Comparison of ENCODE assay signal across 21 cellular contexts in genomic region chr12:53516758-53517455, GRCh38. TPM values are rescaled to one million over a fixed set of nuclear protein-coding genes. Genes with fewer than 3 reads are reported as not detected.
"Had no signal": no experiment of that assay in that cellular context is flagged by ENCODE, and none has a peak within 500 bp of the region (broad histone marks: within the 10 kb centered on the region; RNA-seq: fewer than 3 reads in every experiment).

No MANE protein-coding gene starts in this region.

- H3K27me3 Mint-ChIP-seq: activated CD4-positive, alpha-beta memory T cell treated with anti-CD3 and anti-CD28 coated beads, Interleukin-2, amount 10 ng/mL, durations not matched to agents 7 days and 5 days; activated CD8-positive, alpha-beta memory T cell treated with anti-CD3 and anti-CD28 coated beads, Interleukin-2, amount 10 ng/mL, durations not matched to agents 7 days and 5 days; naive thymus-derived CD4-positive, alpha-beta T cell had no signal

- DNase-seq: activated CD4-positive, alpha-beta memory T cell treated with anti-CD3 and anti-CD28 coated beads, Interleukin-2, amount 10 ng/mL, durations not matched to agents 7 days and 5 days; activated CD4-positive, alpha-beta T cell treated with anti-CD3 and anti-CD28 coated beads for 48 hours; activated CD4-positive, CD25-positive, alpha-beta regulatory T cell; activated CD8-positive, alpha-beta memory T cell treated with anti-CD3 and anti-CD28 coated beads, Interleukin-2, amount 10 ng/mL, durations not matched to agents 7 days and 5 days; body of pancreas; colonic mucosa; left ventricle myocardium inferior; mesenchymal stem cell; naive thymus-derived CD4-positive, alpha-beta T cell; ovary; right lobe of liver; stimulated activated CD4-positive, alpha-beta T cell treated with anti-CD3 and anti-CD28 coated beads, Interleukin-4, amount 100 ng/mL, for 4 hours; stimulated activated naive CD4-positive, alpha-beta T cell; T1000 had no signal

- H3K4me3 Mint-ChIP-seq: activated CD4-positive, alpha-beta memory T cell treated with anti-CD3 and anti-CD28 coated beads, Interleukin-2, amount 10 ng/mL, durations not matched to agents 7 days and 5 days; activated CD8-positive, alpha-beta memory T cell treated with anti-CD3 and anti-CD28 coated beads, Interleukin-2, amount 10 ng/mL, durations not matched to agents 7 days and 5 days; naive thymus-derived CD4-positive, alpha-beta T cell had no signal

- ATAC-seq: activated CD8-positive, alpha-beta memory T cell treated with anti-CD3 and anti-CD28 coated beads, Interleukin-2, amount 10 ng/mL, durations not matched to agents 7 days and 5 days; body of pancreas; naive thymus-derived CD4-positive, alpha-beta T cell had no signal

- H3K27ac Mint-ChIP-seq: activated CD4-positive, alpha-beta memory T cell treated with anti-CD3 and anti-CD28 coated beads, Interleukin-2, amount 10 ng/mL, durations not matched to agents 7 days and 5 days; activated CD8-positive, alpha-beta memory T cell treated with anti-CD3 and anti-CD28 coated beads, Interleukin-2, amount 10 ng/mL, durations not matched to agents 7 days and 5 days had no signal

- H3K9me3 Mint-ChIP-seq: activated CD4-positive, alpha-beta memory T cell treated with anti-CD3 and anti-CD28 coated beads, Interleukin-2, amount 10 ng/mL, durations not matched to agents 7 days and 5 days had no signal

- H3K27ac ChIP-seq: body of pancreas, colonic mucosa, left ventricle myocardium inferior, ovary, right lobe of liver, thyroid gland had no signal

RNA-seq across cellular contexts. Expression of gene NPFF, which starts 9.6 kb away (rescaled TPM):
- total RNA-seq: activated CD4-positive, alpha-beta memory T cell treated with anti-CD3 and anti-CD28 coated beads, Interleukin-2, amount 10 ng/mL, durations not matched to agents 7 days and 5 days; activated CD8-positive, alpha-beta memory T cell treated with anti-CD3 and anti-CD28 coated beads, Interleukin-2, amount 10 ng/mL, durations not matched to agents 7 days and 5 days; body of pancreas; cardiac septum; colonic mucosa; frontal cortex; kidney epithelial cell; left ventricle myocardium inferior; mucosa of gallbladder; naive thymus-derived CD4-positive, alpha-beta T cell; right lobe of liver; smooth muscle cell; T-helper 1 cell treated with Interleukin-12 subunit alpha and Interleukin-12 subunit beta and Interleukin-4 antibody, amounts not matched to agents 30 ng/mL and 1 ng/mL, for 36 hours; thyroid gland had no signal
